Comparison of ENCODE assay signal across 10 cellular contexts in the genomic region with DNA sequence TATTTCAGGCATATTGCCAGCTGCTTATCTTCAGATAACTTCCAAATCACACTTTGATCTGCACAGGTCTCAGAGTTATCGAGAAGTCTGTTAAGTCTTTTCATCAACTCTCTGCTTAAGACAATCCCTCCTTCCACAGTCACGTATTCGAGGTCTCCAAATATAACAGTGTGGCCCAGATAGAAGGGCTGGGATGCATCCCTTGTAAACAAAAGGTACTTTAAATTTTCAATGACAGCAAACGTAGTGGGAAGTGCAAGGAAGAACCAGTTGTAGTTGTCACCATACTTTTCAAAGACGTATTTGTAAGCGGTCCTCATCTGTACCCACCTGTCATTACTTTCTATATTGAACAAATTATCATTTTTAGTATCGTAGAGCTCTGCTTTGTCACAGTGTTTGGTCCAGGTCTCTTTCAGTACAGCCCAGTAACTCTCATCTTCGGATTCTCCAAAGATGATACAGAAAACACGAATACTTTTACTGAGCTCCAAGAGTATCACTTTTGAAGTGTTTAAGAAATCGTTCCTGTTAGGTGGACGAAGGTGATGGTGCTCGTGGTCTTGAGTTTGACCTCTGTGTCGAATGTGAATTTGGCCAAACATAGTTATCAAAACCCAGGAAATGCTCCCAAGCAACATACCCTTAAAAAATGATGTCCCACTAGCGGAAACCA. TPM values are rescaled to one million over a fixed set of nuclear protein-coding genes. Genes with fewer than 3 reads are reported as not detected.
A peak's percentile ranks its signal among the peaks of the same experiment; 100 is the strongest.
DNase-seq lines count a peak whose midpoint lies in the region; ATAC-seq and TF ChIP-seq lines count a peak whose summit lies in the region.
"Had no signal": no experiment of that assay in that cellular context is flagged by ENCODE, and none has a peak within 500 bp of the region (broad histone marks: within the 10 kb centered on the region; RNA-seq: fewer than 3 reads in every experiment).

No MANE protein-coding gene starts in this region.

- intact Hi-C loops in OCI-LY7 (cut with micrococcal nuclease; ENCODE audit: unreplicated experiment) = no loop called here

- peak overlapping the region; percentile 7 to 73 (median 60) for H3K4me3 Mint-ChIP-seq in naive thymus-derived CD8-positive, alpha-beta T cell
- no peak overlapping the region for H3K4me3 Mint-ChIP-seq in type B pancreatic cell

- TF ChIP-seq CTCF in BE2C (IDR thresholded peaks at IDR 0.05; ENCODE audit: low read depth, low read length) (no peak), OCI-LY7 (conservative IDR thresholded peaks at IDR 0.05; ENCODE audit: low read length) (no peak), type B pancreatic cell (conservative IDR thresholded peaks at IDR 0.05) (no peak)

- H3K27me3 ChIP-seq in BE2C (peaks cover 3% of the 10 kb centered on the region; the same call in 1 of the 2 replicates), endocrine pancreas (ENCODE audit: control insufficient read depth, insufficient read depth, low read length) (no peaks in the 10 kb centered on the region)

- H3K9ac ChIP-seq in endocrine pancreas (ENCODE audit: control insufficient read depth, insufficient read depth, low read length) = peak overlapping the region; percentile 78

- peaks cover 0 to 26% (median 2%) of the 10 kb centered on the region in 3 donors for H3K36me3 Mint-ChIP-seq in naive thymus-derived CD8-positive, alpha-beta T cell
- no peaks in the 10 kb centered on the region for H3K36me3 Mint-ChIP-seq in type B pancreatic cell

- ATAC-seq in naive thymus-derived CD8-positive, alpha-beta T cell = no peak
- ATAC-seq in GM18907 (IDR thresholded peaks at IDR 0.05; ENCODE audit: unreplicated experiment) (no peak), GM19035 (IDR thresholded peaks at IDR 0.05; ENCODE audit: unreplicated experiment) (no peak)

- H4K20me1 ChIP-seq in OCI-LY7 (ENCODE audit: insufficient read depth, low read length) = no peaks in the 10 kb centered on the region

- H3K27me3 Mint-ChIP-seq in naive thymus-derived CD8-positive, alpha-beta T cell = peaks cover 7 to 27% (median 9%) of the 10 kb centered on the region in 5 donors
- H3K27me3 Mint-ChIP-seq in type B pancreatic cell = peaks cover 1% of the 10 kb centered on the region

- H3K36me3 ChIP-seq in BE2C = no peaks in the 10 kb centered on the region
- no peaks in the 10 kb centered on the region for H3K36me3 ChIP-seq in OCI-LY7 (ENCODE audit: insufficient read depth, low read length)
- H3K36me3 ChIP-seq in endocrine pancreas (ENCODE audit: control insufficient read depth, insufficient read depth, low read length) = no peaks in the 10 kb centered on the region

- H3K9me3 ChIP-seq in BE2C (no peaks in the 10 kb centered on the region), OCI-LY7 (ENCODE audit: low read length) (no peaks in the 10 kb centered on the region), endocrine pancreas (ENCODE audit: control insufficient read depth, low read length) (no peaks in the 10 kb centered on the region)

- H2AFZ ChIP-seq in OCI-LY7 (ENCODE audit: low read length) = peak overlapping the region; percentile 13; the same call in 1 of the 2 replicates

- POLR2A ChIA-PET in OCI-LY7 (lab: Charles Lee) = no interaction called here
- POLR2A ChIA-PET in naive thymus-derived CD8-positive, alpha-beta T cell (lab: Charles Lee) = no interaction called here

- peaks cover 6 to 23% (median 11%) of the 10 kb centered on the region in 9 donors for H3K9me3 Mint-ChIP-seq in naive thymus-derived CD8-positive, alpha-beta T cell
- no peaks in the 10 kb centered on the region for H3K9me3 Mint-ChIP-seq in type B pancreatic cell

- H3K27ac Mint-ChIP-seq in naive thymus-derived CD8-positive, alpha-beta T cell = peak overlapping the region in 1 of 10 donors; percentile 53
- no peak overlapping the region for H3K27ac Mint-ChIP-seq in type B pancreatic cell

- H3K4me2 ChIP-seq in OCI-LY7 (ENCODE audit: low read length) = no peak overlapping the region

- H3K79me2 ChIP-seq in OCI-LY7 (ENCODE audit: insufficient read depth, low read depth, low read length) = no peaks in the 10 kb centered on the region

- BruUV-seq in OCI-LY7 (replicated peaks; lab: Mats Ljungman, UMichigan) = no TSS peak

- CTCF ChIA-PET in OCI-LY7 (lab: Charles Lee; ENCODE audit: unreplicated experiment) = no interaction called here

- H3K4me1 ChIP-seq in BE2C = no peaks in the 10 kb centered on the region
- H3K4me1 ChIP-seq in OCI-LY7 (ENCODE audit: insufficient read depth, low read length, poor library complexity, severe bottlenecking) = no peaks in the 10 kb centered on the region
- no peaks in the 10 kb centered on the region for H3K4me1 ChIP-seq in endocrine pancreas (ENCODE audit: control insufficient read depth, insufficient read depth, low read length)

- DNase-seq in BE2C (no peak), OCI-LY7 (ENCODE audit: low spot score) (no peak), NCI-H2171 treated with DMSO at 0.1 percent for 48 hours (lab: John Stamatoyannopoulos, UW) (no peak), type B pancreatic cell (ENCODE audit: extremely low spot score, unreplicated experiment) (no peak)
- no peak for DNase-seq in naive thymus-derived CD8-positive, alpha-beta T cell
- DNase-seq: mesendoderm had no signal

- no peaks in the 10 kb centered on the region for H3K9me2 ChIP-seq in OCI-LY7 (ENCODE audit: insufficient read depth, low read length)

- H3K4me1 Mint-ChIP-seq in naive thymus-derived CD8-positive, alpha-beta T cell = peaks cover 2 to 9% (median 3%) of the 10 kb centered on the region in 4 donors
- no peaks in the 10 kb centered on the region for H3K4me1 Mint-ChIP-seq in type B pancreatic cell (ENCODE audit: unreplicated experiment)

- peak overlapping the region; percentile 90 for H3K4me3 ChIP-seq in BE2C (ENCODE audit: low read depth, low read length)
- H3K4me3 ChIP-seq in OCI-LY7 (ENCODE audit: low read depth, low read length, poor library complexity, severe bottlenecking) = peak overlapping the region; percentile 21
- H3K4me3 ChIP-seq in endocrine pancreas (ENCODE audit: control insufficient read depth, insufficient read depth, low read length) = peak overlapping the region; percentile 94

- H3K27ac ChIP-seq in OCI-LY7 (ENCODE audit: low read depth, low read length, poor library complexity, severe bottlenecking) = no peak overlapping the region

RNA-seq across cellular contexts. Expression of gene C1GALT1C1L, which starts 0.4 kb away (rescaled TPM):
- 2.5 TPM for polyA plus RNA-seq in BE2C (2012; ENCODE audit: insufficient read depth, insufficient read length, low read depth)
- not detected in 2 replicates for total RNA-seq in OCI-LY7 (2014; rRNA removed; shearing (Covaris generic))
- total RNA-seq in OCI-LY7 (2022) = not detected in 2 replicates
- total RNA-seq in naive thymus-derived CD8-positive, alpha-beta T cell = under 1 TPM; 0.31 to 0.33 TPM
- under 1 TPM in 2 of 3 donors, not detected in 1; 0.16 to 0.44 TPM for polyA plus RNA-seq in naive thymus-derived CD8-positive, alpha-beta T cell
- 0.24 TPM in 1 of 2 replicates, not detected in the other for total RNA-seq in type B pancreatic cell (ENCODE audit: low replicate concordance)
- total RNA-seq: temporal lobe had no signal

RNA-seq across cellular contexts. Expression of gene PLEKHH2, which starts 38.7 kb away (rescaled TPM):
- polyA plus RNA-seq in BE2C (2012; ENCODE audit: insufficient read depth, insufficient read length, low read depth) = 0.12 TPM
- 0.88 and 1.5 TPM in 2 replicates for total RNA-seq in OCI-LY7 (2014; rRNA removed; shearing (Covaris generic))
- total RNA-seq in OCI-LY7 (2022) (1.1 and 2.6 TPM in 2 replicates), type B pancreatic cell (ENCODE audit: low replicate concordance) (0.81 and 3.5 TPM in 2 replicates)
- total RNA-seq in naive thymus-derived CD8-positive, alpha-beta T cell = 1 to 10 TPM; 5.7 to 6.4 TPM
- polyA plus RNA-seq in naive thymus-derived CD8-positive, alpha-beta T cell = under 1 TPM in 2 of 3 donors, not detected in 1; 0.13 to 0.80 TPM

Comparison
In these comparisons a context has a peak if more than half of its experiments do, and no peak if none do; other contexts are left out.
1. H3K4me3 ChIP-seq: peak in every context shown above with its lines; median percentile 94 in endocrine pancreas; 90 in BE2C; 21 in OCI-LY7.